1 cellular context compared by ENCODE assay signal in genomic region chr16:70418274-70418992, GRCh38.
TF ChIP-seq lines count a peak whose summit lies in the region.

No MANE protein-coding gene starts in this region.

TF ChIP-seq in HCT116, 20 proteins besides CTCF, POLR2A, EP300 and RAD21 (continued from another document):
- TF ChIP-seq, protein P1, sequence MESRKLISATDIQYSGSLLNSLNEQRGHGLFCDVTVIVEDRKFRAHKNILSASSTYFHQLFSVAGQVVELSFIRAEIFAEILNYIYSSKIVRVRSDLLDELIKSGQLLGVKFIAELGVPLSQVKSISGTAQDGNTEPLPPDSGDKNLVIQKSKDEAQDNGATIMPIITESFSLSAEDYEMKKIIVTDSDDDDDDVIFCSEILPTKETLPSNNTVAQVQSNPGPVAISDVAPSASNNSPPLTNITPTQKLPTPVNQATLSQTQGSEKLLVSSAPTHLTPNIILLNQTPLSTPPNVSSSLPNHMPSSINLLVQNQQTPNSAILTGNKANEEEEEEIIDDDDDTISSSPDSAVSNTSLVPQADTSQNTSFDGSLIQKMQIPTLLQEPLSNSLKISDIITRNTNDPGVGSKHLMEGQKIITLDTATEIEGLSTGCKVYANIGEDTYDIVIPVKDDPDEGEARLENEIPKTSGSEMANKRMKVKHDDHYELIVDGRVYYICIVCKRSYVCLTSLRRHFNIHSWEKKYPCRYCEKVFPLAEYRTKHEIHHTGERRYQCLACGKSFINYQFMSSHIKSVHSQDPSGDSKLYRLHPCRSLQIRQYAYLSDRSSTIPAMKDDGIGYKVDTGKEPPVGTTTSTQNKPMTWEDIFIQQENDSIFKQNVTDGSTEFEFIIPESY (IDR thresholded peaks at IDR 0.05; ENCODE audit: extremely low read depth, insufficient replicate concordance, low read length) = no peak
- TF ChIP-seq EZH2phosphoT487 (IDR thresholded peaks at IDR 0.05; ENCODE audit: borderline replicate concordance) (no peak), MAX (IDR thresholded peaks at IDR 0.05) (no peak), YY1 (IDR thresholded peaks at IDR 0.05; ENCODE audit: extremely low read depth, insufficient replicate concordance, low read depth, low read length) (no peak), REST (IDR thresholded peaks at IDR 0.05; ENCODE audit: low read depth) (no peak), ZFX (IDR thresholded peaks at IDR 0.05) (no peak), SIN3A (IDR thresholded peaks at IDR 0.05; ENCODE audit: low read depth) (no peak), SRF (IDR thresholded peaks at IDR 0.05; ENCODE audit: low read depth) (no peak), FOSL1 (IDR thresholded peaks at IDR 0.05; ENCODE audit: low read depth) (no peak), EZH2 (IDR thresholded peaks at IDR 0.05) (no peak), TCF7L2 (IDR thresholded peaks at IDR 0.05; ENCODE audit: borderline replicate concordance, extremely low read depth, insufficient read depth, insufficient read length) (no peak), CEBPB (IDR thresholded peaks at IDR 0.05; ENCODE audit: low read depth) (no peak), JUND (IDR thresholded peaks at IDR 0.05) (no peak), POLR2AphosphoS5 (IDR thresholded peaks at IDR 0.05; ENCODE audit: low read depth, low read length) (no peak)
